Comparison of ENCODE assay signal across 22 cellular contexts in genomic region chr2:127384529-127384928, GRCh38. TPM values are rescaled to one million over a fixed set of nuclear protein-coding genes. Genes with fewer than 3 reads are reported as not detected.
DNase-seq lines count a peak whose midpoint lies in the region; ATAC-seq, FAIRE-seq and TF ChIP-seq lines count a peak whose summit lies in the region.
"Had no signal": no experiment of that assay in that cellular context is flagged by ENCODE, and none has a peak within 500 bp of the region (broad histone marks: within the 10 kb centered on the region; RNA-seq: fewer than 3 reads in every experiment).

No MANE protein-coding gene starts in this region.

- ATAC-seq in A549 (no peak), HG03354 (IDR thresholded peaks at IDR 0.05; ENCODE audit: poor library complexity, severe bottlenecking, unreplicated experiment) (no peak)
- no peak for ATAC-seq in natural killer cell treated with Interleukin-12 subunit alpha and Interleukin-12 subunit beta and Interleukin-15 and Interleukin-18, amount 100 ng/mL, for 72 hours
- ATAC-seq: HCT116 had no signal

- H3K4me1 ChIP-seq in A549, result peaks cover 54% of the 10 kb centered on the region
- peaks cover 35 to 42% (median 39%) of the 10 kb centered on the region in 10 experiments for H3K4me1 ChIP-seq in BLaER1 treated with 17β-estradiol and CSF1 and Interleukin-3, amounts not matched to agents 10 nM and 100 nM

- peaks cover 0 to 28% (median 8%) of the 10 kb centered on the region in 11 experiments; a peak in 13 of 22 replicates for H3K36me3 ChIP-seq in BLaER1 treated with 17β-estradiol and CSF1 and Interleukin-3, amounts not matched to agents 10 nM and 100 nM
- H3K36me3 ChIP-seq: tibial artery had no signal

- H3K27me3 ChIP-seq in BLaER1 treated with 17β-estradiol and CSF1 and Interleukin-3, amounts not matched to agents 10 nM and 100 nM, result no peaks in the 10 kb centered on the region
- H3K27me3 ChIP-seq: tibial artery had no signal

- TF ChIP-seq POLR2A in A549 (IDR thresholded peaks at IDR 0.05; ENCODE audit: low read length), result no peak

- H3K36me3 Mint-ChIP-seq in activated T-helper 1 cell treated with anti-CD3 and anti-CD28 coated beads, Interleukin-12 subunit alpha, Interleukin-12 subunit beta, Interleukin-2, Interleukin-4 antibody, amounts not matched to agents 30 ng/mL and 10 ng/mL and 1 ng/mL, durations not matched to agents 14 hours and 24 hours and 36 hours (ENCODE audit: low read depth), result peaks cover 21% of the 10 kb centered on the region
- no peaks in the 10 kb centered on the region for H3K36me3 Mint-ChIP-seq in natural killer cell treated with Interleukin-12 subunit alpha and Interleukin-12 subunit beta and Interleukin-15 and Interleukin-18, amount 100 ng/mL, for 72 hours

- intact Hi-C loops in activated T-helper 1 cell treated with anti-CD3 and anti-CD28 coated beads, Interleukin-12 subunit alpha, Interleukin-12 subunit beta, Interleukin-2, Interleukin-4 antibody, amounts not matched to agents 30 ng/mL and 10 ng/mL and 1 ng/mL, durations not matched to agents 14 hours and 24 hours and 36 hours (cut with micrococcal nuclease), result no loop called here

- H3K27ac Mint-ChIP-seq in activated T-helper 1 cell treated with anti-CD3 and anti-CD28 coated beads, Interleukin-12 subunit alpha, Interleukin-12 subunit beta, Interleukin-2, Interleukin-4 antibody, amounts not matched to agents 30 ng/mL and 10 ng/mL and 1 ng/mL, durations not matched to agents 14 hours and 24 hours and 36 hours, result no peak overlapping the region
- H3K27ac Mint-ChIP-seq in natural killer cell treated with Interleukin-12 subunit alpha and Interleukin-12 subunit beta and Interleukin-15 and Interleukin-18, amount 100 ng/mL, for 72 hours, result no peak overlapping the region

- H3K4me3 Mint-ChIP-seq in activated T-helper 1 cell treated with anti-CD3 and anti-CD28 coated beads, Interleukin-12 subunit alpha, Interleukin-12 subunit beta, Interleukin-2, Interleukin-4 antibody, amounts not matched to agents 30 ng/mL and 10 ng/mL and 1 ng/mL, durations not matched to agents 14 hours and 24 hours and 36 hours, result peak overlapping the region; percentile 30
- H3K4me3 Mint-ChIP-seq in natural killer cell treated with Interleukin-12 subunit alpha and Interleukin-12 subunit beta and Interleukin-15 and Interleukin-18, amount 100 ng/mL, for 72 hours, result no peak overlapping the region

- TF ChIP-seq CTCF in A549 (IDR thresholded peaks at IDR 0.05), result no peak
- no peak for TF ChIP-seq CTCF in GM13976 (IDR thresholded peaks at IDR 0.05; ENCODE audit: borderline replicate concordance, control extremely low read depth, extremely low read depth, insufficient read depth, missing control alignments)

- 95% methylated on average over 6 of the region's 6 CpGs for WGBS in A549 (ENCODE audit: missing lambda C conversion rate)

- H3K27ac ChIP-seq in A549, result no peak overlapping the region
- peak overlapping the region in 1 of 11 experiments; percentile 4; a peak in 3 of 22 replicates for H3K27ac ChIP-seq in BLaER1 treated with 17β-estradiol and CSF1 and Interleukin-3, amounts not matched to agents 10 nM and 100 nM

- FAIRE-seq in A549 (lab: Jason Lieb, UNC), result no peak
- FAIRE-seq: islet of Langerhans had no signal

- H4K20me1 ChIP-seq in BLaER1 treated with 17β-estradiol and CSF1 and Interleukin-3, amounts not matched to agents 10 nM and 100 nM, result peaks cover 24 to 74% (median 62%) of the 10 kb centered on the region in 11 experiments; a peak in 19 of 22 replicates

- CTCF ChIA-PET in A549 (lab: Yijun Ruan, JAX), result interaction anchor here (0.6 to 0.7 kb wide), 2 partner anchors 31 to 187 kb away, joined by 3 read pairs; no protein-coding TSS in a partner anchor

- no peak for DNase-seq in A549 (ENCODE audit: low read depth in 1 of 2, low spot score in 1 of 2)
- no peak for DNase-seq in activated T-helper 1 cell treated with anti-CD3 and anti-CD28 coated beads, Interleukin-12 subunit alpha, Interleukin-12 subunit beta, Interleukin-2, Interleukin-4 antibody, amounts not matched to agents 30 ng/mL and 10 ng/mL and 1 ng/mL, durations not matched to agents 14 hours and 24 hours and 36 hours (ENCODE audit: low spot score)
- DNase-seq in natural killer cell treated with Interleukin-12 subunit alpha and Interleukin-12 subunit beta and Interleukin-15 and Interleukin-18, amount 100 ng/mL, for 72 hours (ENCODE audit: low spot score), result peak; percentile 35
- no peak for DNase-seq in GM13976 (ENCODE audit: low spot score)
- DNase-seq in activated CD4-positive, CD25-positive, alpha-beta regulatory T cell treated with anti-CD3 and anti-CD28 coated beads, Interleukin-2, amount 50 U/mL, for 72 hours, result no peak
- DNase-seq: activated gamma-delta T cell; anterior cingulate cortex; erythroblast; foreskin melanocyte; hypothalamus; Kasumi-1; NCI-H2107; NCI-H524; stimulated activated naive CD4-positive, alpha-beta T cell; tibial artery had no signal

- POLR2A ChIA-PET in A549 (lab: Yijun Ruan, JAX), result interaction anchor here (0.6 kb wide), 1 partner anchor 50 kb away, joined by 4 read pairs; no protein-coding TSS in a partner anchor

- no peaks in the 10 kb centered on the region for H3K9me3 ChIP-seq in A549
- H3K9me3 ChIP-seq in BLaER1 treated with 17β-estradiol and CSF1 and Interleukin-3, amounts not matched to agents 10 nM and 100 nM (replicated peaks in 1 of 11), result peaks cover 0 to 7% (median 2%) of the 10 kb centered on the region in 11 experiments; a peak in 9 of 22 replicates
- H3K9me3 ChIP-seq: tibial artery had no signal

- H3K9me3 Mint-ChIP-seq in activated T-helper 1 cell treated with anti-CD3 and anti-CD28 coated beads, Interleukin-12 subunit alpha, Interleukin-12 subunit beta, Interleukin-2, Interleukin-4 antibody, amounts not matched to agents 30 ng/mL and 10 ng/mL and 1 ng/mL, durations not matched to agents 14 hours and 24 hours and 36 hours, result no peaks in the 10 kb centered on the region
- no peaks in the 10 kb centered on the region for H3K9me3 Mint-ChIP-seq in natural killer cell treated with Interleukin-12 subunit alpha and Interleukin-12 subunit beta and Interleukin-15 and Interleukin-18, amount 100 ng/mL, for 72 hours
- H3K9me3 Mint-ChIP-seq: central memory CD8-positive, alpha-beta T cell had no signal

- peak overlapping the region; percentile 11; the same call in 1 of the 3 replicates for H3K4me2 ChIP-seq in A549
- peak overlapping the region in 10 of 11 experiments; percentile 8 to 98 (median 88); a peak in 16 of 22 replicates for H3K4me2 ChIP-seq in BLaER1 treated with 17β-estradiol and CSF1 and Interleukin-3, amounts not matched to agents 10 nM and 100 nM

- no peak overlapping the region for H3K4me3 ChIP-seq in A549
- H3K4me3 ChIP-seq in BLaER1 treated with 17β-estradiol and CSF1 and Interleukin-3, amounts not matched to agents 10 nM and 100 nM, result no peak overlapping the region
- H3K4me3 ChIP-seq: tibial artery had no signal

- in situ Hi-C loops in GM13976 (cut with MboI; ENCODE audit: low sequenced_read_pairs, unreplicated experiment), result no loop called here

- peaks cover 68% of the 10 kb centered on the region for H3K4me1 Mint-ChIP-seq in activated T-helper 1 cell treated with anti-CD3 and anti-CD28 coated beads, Interleukin-12 subunit alpha, Interleukin-12 subunit beta, Interleukin-2, Interleukin-4 antibody, amounts not matched to agents 30 ng/mL and 10 ng/mL and 1 ng/mL, durations not matched to agents 14 hours and 24 hours and 36 hours (ENCODE audit: low read depth)
- H3K4me1 Mint-ChIP-seq in natural killer cell treated with Interleukin-12 subunit alpha and Interleukin-12 subunit beta and Interleukin-15 and Interleukin-18, amount 100 ng/mL, for 72 hours (ENCODE audit: low read depth in 2 of 2), result peaks cover 53 to 61% of the 10 kb centered on the region in 2 donors

- H3K27me3 Mint-ChIP-seq in activated T-helper 1 cell treated with anti-CD3 and anti-CD28 coated beads, Interleukin-12 subunit alpha, Interleukin-12 subunit beta, Interleukin-2, Interleukin-4 antibody, amounts not matched to agents 30 ng/mL and 10 ng/mL and 1 ng/mL, durations not matched to agents 14 hours and 24 hours and 36 hours (ENCODE audit: insufficient read depth), result no peaks in the 10 kb centered on the region
- no peaks in the 10 kb centered on the region for H3K27me3 Mint-ChIP-seq in natural killer cell treated with Interleukin-12 subunit alpha and Interleukin-12 subunit beta and Interleukin-15 and Interleukin-18, amount 100 ng/mL, for 72 hours
- H3K27me3 Mint-ChIP-seq: central memory CD8-positive, alpha-beta T cell had no signal

- TF ChIP-seq RAD21 in A549 (conservative IDR thresholded peaks at IDR 0.05 in 1 of 2, IDR thresholded peaks at IDR 0.05 in 1 of 2), result no peak

- TF ChIP-seq EP300 in A549 (IDR thresholded peaks at IDR 0.05), result no peak

- 0 out of 22 replicates have a peak overlapping the region, but pooled peaks of 1 of the 11 experiments have one; percentile 25 for H3K9ac ChIP-seq in BLaER1 treated with 17β-estradiol and CSF1 and Interleukin-3, amounts not matched to agents 10 nM and 100 nM

TF ChIP-seq in A549, 52 proteins besides CTCF, POLR2A, EP300 and RAD21 (continues in another document):
- TF ChIP-seq KDM1A (IDR thresholded peaks at IDR 0.05; ENCODE audit: low read depth) (no peak), SMC3 (IDR thresholded peaks at IDR 0.05) (no peak), FOXS1 (CRISPR knock-in tag; IDR thresholded peaks at IDR 0.05) (no peak), TP53 (CRISPR knock-in tag; IDR thresholded peaks at IDR 0.05) (no peak)

RNA-seq across cellular contexts. Expression of gene MAP3K2, which starts 3.2 kb away (rescaled TPM):
- 29.7 and 36.1 TPM in 2 replicates for polyA plus RNA-seq in A549 (2011; rRNA removed)
- 4.9 and 7.0 TPM in 2 replicates for polyA plus RNA-seq in A549 (2012; cell fraction: cytosol; rRNA removed)
- 4.5 and 5.3 TPM in 2 replicates for polyA plus RNA-seq in A549 (2012; cell fraction: nucleus; rRNA removed)
- 12.3 to 13.2 TPM (median 12.8 TPM) in 3 replicates for polyA plus RNA-seq in A549 (2017; fragmentation: RNase III; extraction: RNeasy Plus Mini Kit Qiagen cat#74134 plus additional on column Dnase treatment)
- 43.3 and 43.6 TPM in 2 replicates for polyA minus RNA-seq in A549 (2011; rRNA and poly(A)+ RNA removed)
- 64.1 and 66.1 TPM in 2 replicates for total RNA-seq in activated T-helper 1 cell treated with anti-CD3 and anti-CD28 coated beads, Interleukin-12 subunit alpha, Interleukin-12 subunit beta, Interleukin-2, Interleukin-4 antibody, amounts not matched to agents 30 ng/mL and 10 ng/mL and 1 ng/mL, durations not matched to agents 14 hours and 24 hours and 36 hours
- total RNA-seq in natural killer cell treated with Interleukin-12 subunit alpha and Interleukin-12 subunit beta and Interleukin-15 and Interleukin-18, amount 100 ng/mL, for 72 hours, result 10 to 100 TPM; 59.0 to 64.6 TPM

RNA-seq across cellular contexts. Expression of gene PROC, which starts 33.7 kb away (rescaled TPM):
- polyA plus RNA-seq in A549 (2011; rRNA removed) (2.0 and 2.6 TPM in 2 replicates), A549 (2017; fragmentation: RNase III; extraction: RNeasy Plus Mini Kit Qiagen cat#74134 plus additional on column Dnase treatment) (6.4 to 7.9 TPM (median 7.7 TPM) in 3 replicates)
- polyA plus RNA-seq in A549 (2012; cell fraction: cytosol; rRNA removed), result 6.3 and 7.1 TPM in 2 replicates
- 5.4 and 6.3 TPM in 2 replicates for polyA plus RNA-seq in A549 (2012; cell fraction: nucleus; rRNA removed)
- polyA minus RNA-seq in A549 (2011; rRNA and poly(A)+ RNA removed), result 0.54 and 1.4 TPM in 2 replicates
- total RNA-seq in activated T-helper 1 cell treated with anti-CD3 and anti-CD28 coated beads, Interleukin-12 subunit alpha, Interleukin-12 subunit beta, Interleukin-2, Interleukin-4 antibody, amounts not matched to agents 30 ng/mL and 10 ng/mL and 1 ng/mL, durations not matched to agents 14 hours and 24 hours and 36 hours, result 0.29 TPM in 2 replicates
- not detected for total RNA-seq in natural killer cell treated with Interleukin-12 subunit alpha and Interleukin-12 subunit beta and Interleukin-15 and Interleukin-18, amount 100 ng/mL, for 72 hours
- total RNA-seq: lower leg skin, skeletal muscle tissue had no signal
